Comparison of ENCODE assay signal across 25 cellular contexts in genomic region chr5:90534922-90535321, GRCh38.
"Had no signal": no experiment of that assay in that cellular context is flagged by ENCODE, and none has a peak within 500 bp of the region (broad histone marks: within the 10 kb centered on the region; RNA-seq: fewer than 3 reads in every experiment).

No MANE protein-coding gene starts in this region.

- H3K27me3 ChIP-seq: dorsolateral prefrontal cortex, hepatocyte, neural progenitor cell, thyroid gland, upper lobe of left lung, vagina had no signal

- DNase-seq: activated B cell treated with CpG ODN at 0.5 μM for 24 hours; activated CD8-positive, alpha-beta memory T cell treated with anti-CD3 and anti-CD28 coated beads, Interleukin-2, amount 10 ng/mL, durations not matched to agents 7 days and 5 days; activated CD8-positive, alpha-beta T cell treated with anti-CD3 and anti-CD28 coated beads, Interleukin-2, amount 10 ng/mL, durations not matched to agents 7 days and 5 days; activated naive CD4-positive, alpha-beta T cell treated with Interleukin-2 at 50 U/mL for 16 hours; activated T-cell treated with anti-CD3 and anti-CD28 coated beads, Interleukin-2, amount 50 U/mL, for 48 hours; anterior cingulate cortex; dorsolateral prefrontal cortex; effector memory CD4-positive, alpha-beta T cell; immature natural killer cell; kidney; naive thymus-derived CD8-positive, alpha-beta T cell; occipital lobe; psoas muscle; stimulated activated CD4-positive, alpha-beta T cell treated with anti-CD3 and anti-CD28 coated beads, Interleukin-15, amount 100 ng/mL, for 24 hours; stimulated activated CD4-positive, alpha-beta T cell treated with anti-CD3 and anti-CD28 coated beads, Interleukin-2, amount 100 ng/mL, for 24 hours; stimulated activated naive B cell treated with anti-CD40 and anti-IgM and Interleukin-4, amounts not matched to agents 10 μg/mL and 1 μg/mL and 100 μg/mL, for 72 hours; stomach; thyroid gland; upper lobe of left lung had no signal

- FAIRE-seq: kidney had no signal

- H2AFZ ChIP-seq: hepatocyte, parathyroid adenoma had no signal

- H3K9me3 ChIP-seq: gastroesophageal sphincter, psoas muscle, stomach, thyroid gland, upper lobe of left lung, vagina had no signal

- H3K4me3 ChIP-seq: coronary artery, dorsolateral prefrontal cortex, gastroesophageal sphincter, hepatocyte, neural progenitor cell, psoas muscle, stomach, thyroid gland, upper lobe of left lung, vagina had no signal

- H3K4me2 ChIP-seq: hepatocyte, neural progenitor cell had no signal

- H3K27ac ChIP-seq: coronary artery, dorsolateral prefrontal cortex, gastroesophageal sphincter, hepatocyte, neural progenitor cell, parathyroid adenoma, psoas muscle, stomach, thyroid gland, upper lobe of left lung, vagina had no signal

- H3K36me3 ChIP-seq: gastroesophageal sphincter, neural progenitor cell, stomach, thyroid gland, upper lobe of left lung, vagina had no signal

- H3K79me2 ChIP-seq: hepatocyte had no signal

- H3K4me1 ChIP-seq: parathyroid adenoma had no signal

- ATAC-seq: activated CD8-positive, alpha-beta memory T cell treated with anti-CD3 and anti-CD28 coated beads, Interleukin-2, amount 10 ng/mL, durations not matched to agents 7 days and 5 days; activated CD8-positive, alpha-beta T cell treated with anti-CD3 and anti-CD28 coated beads, Interleukin-2, amount 10 ng/mL, durations not matched to agents 7 days and 5 days; gastroesophageal sphincter; naive thymus-derived CD8-positive, alpha-beta T cell; psoas muscle; stimulated activated naive B cell treated with anti-CD40 and anti-IgM and Interleukin-4, amounts not matched to agents 10 μg/mL and 1 μg/mL and 100 μg/mL, for 72 hours had no signal

- H3K9ac ChIP-seq: neural progenitor cell, parathyroid adenoma had no signal
